In genomic region chr14:102758087-102758486, GRCh38 we compare ENCODE assay signal across 11 cellular contexts. TPM values are rescaled to one million over a fixed set of nuclear protein-coding genes. Genes with fewer than 3 reads are reported as not detected.
DNase-seq lines count a peak whose midpoint lies in the region; ATAC-seq and TF ChIP-seq lines count a peak whose summit lies in the region.
"Had no signal": no experiment of that assay in that cellular context is flagged by ENCODE, and none has a peak within 500 bp of the region (broad histone marks: within the 10 kb centered on the region; RNA-seq: fewer than 3 reads in every experiment).

No MANE protein-coding gene starts in this region.

- H4K91ac ChIP-seq in neuronal stem cell (ENCODE audit: low read depth, low read length, poor library complexity) = no peak overlapping the region

- no peak overlapping the region for H2AK5ac ChIP-seq in neuronal stem cell (ENCODE audit: low read depth, low read length)

- no peaks in the 10 kb centered on the region for H3K36me3 ChIP-seq in BLaER1 treated with 17β-estradiol and CSF1 and Interleukin-3, amounts not matched to agents 10 nM and 100 nM
- peaks cover 2% of the 10 kb centered on the region for H3K36me3 ChIP-seq in OCI-LY3 (replicated peaks; ENCODE audit: low read depth, low read length)
- H3K36me3 ChIP-seq in neuronal stem cell (replicated peaks in 1 of 2; ENCODE audit: control insufficient read depth in 2 of 2, insufficient read depth in 2 of 2, low read length in 2 of 2) = no peaks in the 10 kb centered on the region

- no peaks in the 10 kb centered on the region; a peak in 1 of 22 replicates for H4K20me1 ChIP-seq in BLaER1 treated with 17β-estradiol and CSF1 and Interleukin-3, amounts not matched to agents 10 nM and 100 nM
- no peaks in the 10 kb centered on the region for H4K20me1 ChIP-seq in OCI-LY3 (ENCODE audit: insufficient read depth, low read length)

- no peak overlapping the region for H2BK5ac ChIP-seq in neuronal stem cell (ENCODE audit: low read length)

- intact Hi-C loops in dorsolateral prefrontal cortex (cut with DNase I) = no loop called here

- H3K27ac ChIP-seq in BLaER1 treated with 17β-estradiol and CSF1 and Interleukin-3, amounts not matched to agents 10 nM and 100 nM = no peak overlapping the region; a peak in 1 of 22 replicates
- no peak overlapping the region for H3K27ac ChIP-seq in OCI-LY3 (ENCODE audit: low read length)
- no peak overlapping the region for H3K27ac ChIP-seq in neuronal stem cell (replicated peaks; ENCODE audit: low read length)
- H3K27ac ChIP-seq in dorsolateral prefrontal cortex = no peak overlapping the region
- H3K27ac ChIP-seq: A549 had no signal

- H3K9me3 ChIP-seq in BLaER1 treated with 17β-estradiol and CSF1 and Interleukin-3, amounts not matched to agents 10 nM and 100 nM (replicated peaks in 1 of 11) = peaks cover 0 to 8% (median 3%) of the 10 kb centered on the region in 11 experiments; a peak in 5 of 22 replicates
- H3K9me3 ChIP-seq in OCI-LY3 (ENCODE audit: insufficient read depth, low read length) (no peaks in the 10 kb centered on the region), neuronal stem cell (replicated peaks in 1 of 2; ENCODE audit: control insufficient read depth in 2 of 2, insufficient read depth in 1 of 2, low read depth in 1 of 2, low read length in 2 of 2) (peaks cover 0 to 2% of the 10 kb centered on the region in 2 donors)
- H3K9me3 ChIP-seq: A549 had no signal

- in situ Hi-C loops in GM13976 (cut with MboI; ENCODE audit: low sequenced_read_pairs, unreplicated experiment) = no loop called here

- no peaks in the 10 kb centered on the region for H3K27me3 ChIP-seq in BLaER1 treated with 17β-estradiol and CSF1 and Interleukin-3, amounts not matched to agents 10 nM and 100 nM
- H3K27me3 ChIP-seq in OCI-LY3 (ENCODE audit: low read depth, low read length) (no peaks in the 10 kb centered on the region), neuronal stem cell (ENCODE audit: control insufficient read depth in 3 of 3, insufficient read depth in 3 of 3, low read depth in 1 of 3, low read length in 3 of 3) (peaks cover 0 to 7% (median 0%) of the 10 kb centered on the region in 3 experiments), dorsolateral prefrontal cortex (peaks cover 0 to 9% (median 0%) of the 10 kb centered on the region in 45 donors)

- H3K18ac ChIP-seq in neuronal stem cell (ENCODE audit: low read length) = no peak overlapping the region

- no peak overlapping the region for H3K14ac ChIP-seq in neuronal stem cell (ENCODE audit: low read length)

- no peak overlapping the region for H3K9ac ChIP-seq in BLaER1 treated with 17β-estradiol and CSF1 and Interleukin-3, amounts not matched to agents 10 nM and 100 nM
- H3K9ac ChIP-seq in OCI-LY3 (ENCODE audit: low read length) (no peak overlapping the region), neuronal stem cell (ENCODE audit: low read depth, low read length, poor library complexity) (no peak overlapping the region)

- DNase-seq in GM13976 (ENCODE audit: low spot score) (peak; percentile 67), neuronal stem cell (ENCODE audit: low spot score) (no peak), dorsolateral prefrontal cortex (no peak), T-helper 2 cell (no peak)
- DNase-seq: Calu3; CD4-positive, CD25-positive, alpha-beta regulatory T cell; DMS 273 treated with DMSO at 0.1 percent for 48 hours had no signal

- ATAC-seq in HG03135 (IDR thresholded peaks at IDR 0.05; ENCODE audit: unreplicated experiment) = no peak

- TF ChIP-seq CTCF in GM13976 (IDR thresholded peaks at IDR 0.05; ENCODE audit: borderline replicate concordance, control extremely low read depth, extremely low read depth, insufficient read depth, missing control alignments) (no peak), OCI-LY3 (IDR thresholded peaks at IDR 0.05; ENCODE audit: low read depth, low read length) (no peak), dorsolateral prefrontal cortex (IDR thresholded peaks at IDR 0.05 in 54 of 56, conservative IDR thresholded peaks at IDR 0.05 in 2 of 56; ENCODE audit: low read depth in 1 of 56, partially characterized antibody in 56 of 56) (no peak)

- no peaks in the 10 kb centered on the region for H3K79me1 ChIP-seq in neuronal stem cell (ENCODE audit: low read depth, low read length)

- WGBS in neuronal stem cell (ENCODE audit: extremely low coverage in 2 of 2, insufficient read length in 2 of 2, insufficient replicate concordance in 1 of 2), 2 donors = no CpG with 5 or more reads among the region's 5 CpGs

- H2BK120ac ChIP-seq in neuronal stem cell (ENCODE audit: low read depth, low read length) = peak overlapping the region; percentile 32

- H2AFZ ChIP-seq in OCI-LY3 (ENCODE audit: low read depth, low read length) = 0 out of 2 replicates have a peak overlapping the region, but pooled peaks have one; percentile 4
- no peak overlapping the region for H2AFZ ChIP-seq in neuronal stem cell (ENCODE audit: low read length)

- no peak overlapping the region for H3K4ac ChIP-seq in neuronal stem cell (ENCODE audit: low read length)

- no peaks in the 10 kb centered on the region for H3K79me2 ChIP-seq in OCI-LY3 (ENCODE audit: low read length)

- no peak overlapping the region for H3K4me3 ChIP-seq in BLaER1 treated with 17β-estradiol and CSF1 and Interleukin-3, amounts not matched to agents 10 nM and 100 nM
- no peak overlapping the region for H3K4me3 ChIP-seq in OCI-LY3 (ENCODE audit: low read length)
- no peak overlapping the region for H3K4me3 ChIP-seq in neuronal stem cell (ENCODE audit: low read length in 2 of 2)
- H3K4me3 ChIP-seq in dorsolateral prefrontal cortex = no peak overlapping the region
- H3K4me3 ChIP-seq: A549 had no signal

- H3K4me2 ChIP-seq in BLaER1 treated with 17β-estradiol and CSF1 and Interleukin-3, amounts not matched to agents 10 nM and 100 nM = peak overlapping the region in 8 of 11 experiments; percentile 19 to 54 (median 42); a peak in 15 of 22 replicates
- peak overlapping the region; percentile 15; the same call in 1 of the 2 replicates for H3K4me2 ChIP-seq in OCI-LY3 (ENCODE audit: low read length)
- H3K4me2 ChIP-seq in neuronal stem cell (ENCODE audit: insufficient read depth, low read length, poor library complexity, severe bottlenecking) = no peak overlapping the region
- H3K4me2 ChIP-seq: A549 had no signal

- no peak overlapping the region for H2BK12ac ChIP-seq in neuronal stem cell (ENCODE audit: low read length)

- no peak overlapping the region for H2BK15ac ChIP-seq in neuronal stem cell (ENCODE audit: low read length)

- no peak overlapping the region for H4K8ac ChIP-seq in neuronal stem cell (ENCODE audit: low read depth, low read length)

- no peak overlapping the region for H3K23ac ChIP-seq in neuronal stem cell (ENCODE audit: low read depth, low read length, poor library complexity)

- peaks cover 10 to 39% (median 25%) of the 10 kb centered on the region in 10 experiments for H3K4me1 ChIP-seq in BLaER1 treated with 17β-estradiol and CSF1 and Interleukin-3, amounts not matched to agents 10 nM and 100 nM
- H3K4me1 ChIP-seq in OCI-LY3 (ENCODE audit: low read length) (peaks cover 67% of the 10 kb centered on the region), neuronal stem cell (ENCODE audit: control insufficient read depth in 2 of 2, insufficient read depth in 1 of 2, low read depth in 1 of 2, low read length in 2 of 2) (peaks cover 9% of the 10 kb centered on the region in 2 donors)
- H3K4me1 ChIP-seq: A549 had no signal

RNA-seq across cellular contexts. Expression of gene TRAF3, which starts 19.2 kb away (rescaled TPM):
- 16.4 TPM for polyA plus RNA-seq in neuronal stem cell (2013, experiment 1 of 2)
- 16.2 TPM for polyA plus RNA-seq in neuronal stem cell (2013, experiment 2 of 2)
- total RNA-seq in dorsolateral prefrontal cortex = 10 to 100 TPM; 30.1 to 66.2 (median 43.2) TPM
